9 cellular contexts compared by ENCODE assay signal in genomic region chr4:55547461-55547770, GRCh38. TPM values are rescaled to one million over a fixed set of nuclear protein-coding genes. Genes with fewer than 3 reads are reported as not detected.
DNase-seq lines count a peak whose midpoint lies in the region; ATAC-seq and FAIRE-seq lines count a peak whose summit lies in the region.
"Had no signal": no experiment of that assay in that cellular context is flagged by ENCODE, and none has a peak within 500 bp of the region (broad histone marks: within the 10 kb centered on the region; RNA-seq: fewer than 3 reads in every experiment).

No MANE protein-coding gene starts in this region.

- 2 to 3% (median 2%) methylated on average over 10 of the region's 10 CpGs for WGBS in small intestine, 3 donors

- peaks cover 46% of the 10 kb centered on the region for H3K4me1 Mint-ChIP-seq in activated naive CD4-positive, alpha-beta T cell treated with anti-CD3 and anti-CD28 coated beads, Interleukin-2, amount 10 ng/mL, durations not matched to agents 7 days and 5 days
- H3K4me1 Mint-ChIP-seq in activated naive CD8-positive, alpha-beta T cell treated with anti-CD3 and anti-CD28 coated beads, Interleukin-2, amount 10 ng/mL, durations not matched to agents 7 days and 5 days = peaks cover 33% of the 10 kb centered on the region

- H3K27me3 ChIP-seq in iPS-18a (ENCODE audit: control insufficient read depth, insufficient read depth, low read length) (no peaks in the 10 kb centered on the region), small intestine (ENCODE audit: control insufficient read depth in 2 of 2, insufficient read depth in 2 of 2, low read length in 2 of 2) (no peaks in the 10 kb centered on the region)

- H3K4me3 ChIP-seq in iPS-18a (ENCODE audit: low read length) (peak overlapping the region; percentile 87), small intestine (ENCODE audit: low read depth in 1 of 2, low read length in 2 of 2) (peak overlapping the region; percentile 95 to 99)

- H3K9me3 ChIP-seq in iPS-18a (ENCODE audit: control insufficient read depth, low read depth, low read length) = no peaks in the 10 kb centered on the region
- no peaks in the 10 kb centered on the region for H3K9me3 ChIP-seq in small intestine (ENCODE audit: control insufficient read depth, low read depth)

- H3K4me1 ChIP-seq in iPS-18a (ENCODE audit: control insufficient read depth, low read depth, low read length) (peaks cover 26% of the 10 kb centered on the region), small intestine (ENCODE audit: control insufficient read depth in 2 of 2, insufficient read depth in 1 of 2, low read depth in 1 of 2, low read length in 1 of 2) (peaks cover 0 to 1% of the 10 kb centered on the region in 2 donors)

- CTCF ChIA-PET in activated naive CD4-positive, alpha-beta T cell treated with anti-CD3 and anti-CD28 coated beads, Interleukin-2, amount 10 ng/mL, durations not matched to agents 7 days and 5 days (lab: Charles Lee) = no interaction called here

- H3K4me3 Mint-ChIP-seq in activated naive CD4-positive, alpha-beta T cell treated with anti-CD3 and anti-CD28 coated beads, Interleukin-2, amount 10 ng/mL, durations not matched to agents 7 days and 5 days = peak overlapping the region; percentile 85
- peak overlapping the region; percentile 90 for H3K4me3 Mint-ChIP-seq in activated naive CD8-positive, alpha-beta T cell treated with anti-CD3 and anti-CD28 coated beads, Interleukin-2, amount 10 ng/mL, durations not matched to agents 7 days and 5 days

- no peaks in the 10 kb centered on the region for H3K36me3 Mint-ChIP-seq in activated naive CD4-positive, alpha-beta T cell treated with anti-CD3 and anti-CD28 coated beads, Interleukin-2, amount 10 ng/mL, durations not matched to agents 7 days and 5 days
- no peaks in the 10 kb centered on the region for H3K36me3 Mint-ChIP-seq in activated naive CD8-positive, alpha-beta T cell treated with anti-CD3 and anti-CD28 coated beads, Interleukin-2, amount 10 ng/mL, durations not matched to agents 7 days and 5 days

- DNase-seq in activated naive CD4-positive, alpha-beta T cell treated with anti-CD3 and anti-CD28 coated beads, Interleukin-2, amount 10 ng/mL, durations not matched to agents 7 days and 5 days = no peak
- no peak for DNase-seq in activated naive CD4-positive, alpha-beta T cell treated with anti-CD3 and anti-CD28 coated beads, Interleukin-2, amount 50 U/mL, for 16 hours
- no peak for DNase-seq in activated naive CD8-positive, alpha-beta T cell treated with anti-CD3 and anti-CD28 coated beads, Interleukin-2, amount 10 ng/mL, durations not matched to agents 7 days and 5 days
- DNase-seq in small intestine = no peak
- DNase-seq in NCI-H1417 treated with DMSO at 0.1 percent for 48 hours (lab: John Stamatoyannopoulos, UW) = no peak

- H3K9ac ChIP-seq in iPS-18a (ENCODE audit: low read length) = peak overlapping the region; percentile 74

- H3K27me3 Mint-ChIP-seq in activated naive CD4-positive, alpha-beta T cell treated with anti-CD3 and anti-CD28 coated beads, Interleukin-2, amount 10 ng/mL, durations not matched to agents 7 days and 5 days = peaks cover 16% of the 10 kb centered on the region
- H3K27me3 Mint-ChIP-seq in activated naive CD8-positive, alpha-beta T cell treated with anti-CD3 and anti-CD28 coated beads, Interleukin-2, amount 10 ng/mL, durations not matched to agents 7 days and 5 days = peaks cover 4% of the 10 kb centered on the region

- no peaks in the 10 kb centered on the region for H3K36me3 ChIP-seq in iPS-18a (ENCODE audit: control insufficient read depth, low read depth, low read length)
- H3K36me3 ChIP-seq in small intestine (ENCODE audit: control insufficient read depth in 2 of 2, insufficient read depth in 2 of 2, low read length in 2 of 2) = no peaks in the 10 kb centered on the region

- no peaks in the 10 kb centered on the region for H3K9me3 Mint-ChIP-seq in activated naive CD4-positive, alpha-beta T cell treated with anti-CD3 and anti-CD28 coated beads, Interleukin-2, amount 10 ng/mL, durations not matched to agents 7 days and 5 days
- H3K9me3 Mint-ChIP-seq in activated naive CD8-positive, alpha-beta T cell treated with anti-CD3 and anti-CD28 coated beads, Interleukin-2, amount 10 ng/mL, durations not matched to agents 7 days and 5 days = no peaks in the 10 kb centered on the region

- peak overlapping the region; percentile 83 for H3K27ac Mint-ChIP-seq in activated naive CD4-positive, alpha-beta T cell treated with anti-CD3 and anti-CD28 coated beads, Interleukin-2, amount 10 ng/mL, durations not matched to agents 7 days and 5 days
- H3K27ac Mint-ChIP-seq in activated naive CD8-positive, alpha-beta T cell treated with anti-CD3 and anti-CD28 coated beads, Interleukin-2, amount 10 ng/mL, durations not matched to agents 7 days and 5 days = peak overlapping the region; percentile 85

- ATAC-seq in activated naive CD8-positive, alpha-beta T cell treated with anti-CD3 and anti-CD28 coated beads, Interleukin-2, amount 10 ng/mL, durations not matched to agents 7 days and 5 days (ENCODE audit: low read depth) = no peak
- ATAC-seq in HG03565 (IDR thresholded peaks at IDR 0.05; ENCODE audit: unreplicated experiment) (no peak), GM19395 (IDR thresholded peaks at IDR 0.05; ENCODE audit: unreplicated experiment) (no peak)

- POLR2A ChIA-PET in activated naive CD8-positive, alpha-beta T cell treated with anti-CD3 and anti-CD28 coated beads, Interleukin-2, amount 10 ng/mL, durations not matched to agents 7 days and 5 days (lab: Charles Lee) = interaction anchor here (0.9 kb wide), 1 partner anchor 157 kb away, joined by 4 read pairs; no protein-coding TSS in a partner anchor

- peak overlapping the region; percentile 12 for H3K27ac ChIP-seq in iPS-18a (ENCODE audit: low read length)
- H3K27ac ChIP-seq in small intestine (ENCODE audit: low read depth in 1 of 2, low read length in 1 of 2) = peak overlapping the region; percentile 84 to 91

- no peak for FAIRE-seq in small intestine (lab: Jason Lieb, UNC)

RNA-seq across cellular contexts. Expression of gene CLOCK, which starts 0.7 kb away (rescaled TPM):
- total RNA-seq in activated naive CD8-positive, alpha-beta T cell treated with anti-CD3 and anti-CD28 coated beads, Interleukin-2, amount 10 ng/mL, durations not matched to agents 7 days and 5 days = 1 to 10 TPM; 8.5 to 9.1 TPM
- 1 to 10 TPM; 5.7 to 7.4 (median 6.7) TPM for polyA plus RNA-seq in small intestine

RNA-seq across cellular contexts. Expression of gene PDCL2, which starts 44.6 kb away (rescaled TPM):
- total RNA-seq in activated naive CD8-positive, alpha-beta T cell treated with anti-CD3 and anti-CD28 coated beads, Interleukin-2, amount 10 ng/mL, durations not matched to agents 7 days and 5 days = not detected
- polyA plus RNA-seq in small intestine = not detected
- total RNA-seq: glomerular endothelial cell had no signal
